In the genomic region with DNA sequence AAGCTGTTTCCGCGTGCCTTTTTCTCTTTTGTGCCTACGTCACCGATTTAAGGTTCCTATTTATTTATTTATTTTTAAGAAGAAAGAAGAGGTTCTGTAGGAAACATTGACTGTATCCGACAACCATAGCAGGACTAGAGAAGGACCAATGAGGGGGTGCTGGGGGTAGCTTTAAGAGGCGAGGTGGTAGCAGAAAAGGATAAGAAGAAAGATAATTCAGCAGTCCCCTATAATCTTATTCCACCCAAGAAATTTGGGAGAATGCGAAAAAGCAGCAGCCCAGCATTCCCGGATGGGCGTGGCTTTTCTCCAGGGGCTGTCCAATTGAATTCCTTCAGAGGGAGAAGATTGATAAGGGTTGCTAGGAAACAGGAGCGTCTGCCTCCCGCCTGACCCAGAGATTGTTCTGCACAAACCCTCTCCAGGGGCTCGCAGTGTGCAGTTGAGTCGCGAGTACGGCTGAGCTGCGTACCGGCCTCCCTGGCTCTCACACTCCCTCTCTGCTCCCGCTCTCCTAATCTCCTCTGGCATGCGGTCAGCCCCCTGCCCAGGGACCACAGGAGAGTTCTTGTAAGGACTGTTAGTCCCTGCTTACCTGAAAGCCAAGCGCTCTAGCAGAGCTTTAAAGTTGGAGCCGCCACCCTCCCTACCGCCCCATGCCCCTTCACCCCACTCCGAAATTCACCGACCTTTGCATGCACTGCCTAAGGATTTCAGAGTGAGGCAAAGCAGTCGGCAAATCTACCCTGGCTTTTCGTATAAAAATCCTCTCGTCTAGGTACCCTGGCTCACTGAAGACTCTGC, we compare ENCODE assay signal across 8 cellular contexts. TPM values are rescaled to one million over a fixed set of nuclear protein-coding genes. Genes with fewer than 3 reads are reported as not detected.
DNase-seq lines count a peak whose midpoint lies in the region; ATAC-seq and TF ChIP-seq lines count a peak whose summit lies in the region.

Gene GRM3, plus strand, starts transcription at position 432 of the 804 bp plus-strand sequence. CDS start 121,237 bp downstream, outside the sequence.

- no peaks in the 10 kb centered on the region for H4K20me1 ChIP-seq in PC-3 (ENCODE audit: low read length)

- TF ChIP-seq POLR2A in adrenal gland (IDR thresholded peaks at IDR 0.05) (peak in 1 of 2 donors; percentile 53), sigmoid colon (IDR thresholded peaks at IDR 0.05) (no peak)

- no peaks in the 10 kb centered on the region for H3F3A ChIP-seq in PC-3 (ENCODE audit: low read length, unreplicated experiment)

- CTCF ChIA-PET in HEK293 (lab: Yijun Ruan, JAX) (interaction anchor here (1.3 kb wide), 1 partner anchor 24 kb away, joined by 3 read pairs; no protein-coding TSS in a partner anchor), PC-3 (lab: Charles Lee) (no interaction called here)

- H2AFZ ChIP-seq in PC-3 (ENCODE audit: low read length), result no peak within 1 kb of the TSS

- no peaks in the 10 kb centered on the region for H3K36me3 Mint-ChIP-seq in activated T-cell treated with anti-CD3 and anti-CD28 coated beads, Interleukin-2, amount 50 U/mL, for 72 hours (ENCODE audit: insufficient read depth in 2 of 2)

- peak within 1 kb of the TSS; percentile 24; the same call in 1 of the 2 replicates for H3K27ac ChIP-seq in HEK293 (ENCODE audit: extremely low read depth, low read depth, low read length)
- peak within 1 kb of the TSS in 1 of 5 donors; percentile 41 for H3K27ac ChIP-seq in adrenal gland
- no peak within 1 kb of the TSS for H3K27ac ChIP-seq in iPS-20b (ENCODE audit: low read length)
- H3K27ac ChIP-seq in sigmoid colon, result no peak within 1 kb of the TSS
- H3K27ac ChIP-seq in PC-3 (ENCODE audit: low read length), result no peak within 1 kb of the TSS

- BruUV-seq in PC-3 (replicated peaks; lab: Mats Ljungman, UMichigan), result no TSS peak

- no peak for TF ChIP-seq EP300 in sigmoid colon (IDR thresholded peaks at IDR 0.05)

- H3K4me1 Mint-ChIP-seq in activated T-cell treated with anti-CD3 and anti-CD28 coated beads, Interleukin-2, amount 50 U/mL, for 72 hours (ENCODE audit: low read depth), result no peaks in the 10 kb centered on the region

- H3K36me3 ChIP-seq in HEK293 (ENCODE audit: control insufficient read depth in 2 of 2, insufficient read depth in 1 of 2, low read length in 2 of 2), result no peaks in the 10 kb centered on the region
- no peaks in the 10 kb centered on the region for H3K36me3 ChIP-seq in adrenal gland (replicated peaks in 1 of 2)
- no peaks in the 10 kb centered on the region for H3K36me3 ChIP-seq in iPS-20b (ENCODE audit: insufficient read depth, low read depth, low read length)
- H3K36me3 ChIP-seq in sigmoid colon, result no peaks in the 10 kb centered on the region
- no peaks in the 10 kb centered on the region for H3K36me3 ChIP-seq in PC-3 (ENCODE audit: low read depth, low read length)

- H3K9ac ChIP-seq in iPS-20b (ENCODE audit: low read depth, low read length), result peak within 1 kb of the TSS; percentile 51; the same call in 1 of the 2 replicates
- H3K9ac ChIP-seq in PC-3 (ENCODE audit: low read length), result no peak within 1 kb of the TSS

- H3K27ac Mint-ChIP-seq in activated T-cell treated with anti-CD3 and anti-CD28 coated beads, Interleukin-2, amount 50 U/mL, for 72 hours, result no peak within 1 kb of the TSS

- H3K4me1 ChIP-seq in HEK293 (ENCODE audit: control insufficient read depth, insufficient read depth, low read length), result 0 out of 2 replicates have a peak, but pooled peaks cover 4% of the 10 kb centered on the region
- H3K4me1 ChIP-seq in adrenal gland (replicated peaks in 1 of 2), result peaks cover 9 to 16% of the 10 kb centered on the region in 2 donors
- H3K4me1 ChIP-seq in iPS-20b (ENCODE audit: insufficient read depth, low read length), result peaks cover 17% of the 10 kb centered on the region; the same call in 1 of the 2 replicates
- peaks cover 0 to 21% (median 18%) of the 10 kb centered on the region in 4 donors for H3K4me1 ChIP-seq in sigmoid colon
- H3K4me1 ChIP-seq in PC-3 (ENCODE audit: insufficient read depth, low read length), result no peaks in the 10 kb centered on the region

- H3K9me2 ChIP-seq in PC-3 (replicated peaks; ENCODE audit: low read length), result no peaks in the 10 kb centered on the region

- no peak for ATAC-seq in activated T-cell treated with anti-CD3 and anti-CD28 coated beads, Interleukin-2, amount 50 U/mL, for 72 hours (replicated peaks in 1 of 2)
- ATAC-seq in GM19452 (IDR thresholded peaks at IDR 0.05; ENCODE audit: unreplicated experiment), result no peak
- ATAC-seq in PC-3, result no peak; the same call in 1 of the 2 replicates

- peaks cover 20% of the 10 kb centered on the region for H3K27me3 Mint-ChIP-seq in activated T-cell treated with anti-CD3 and anti-CD28 coated beads, Interleukin-2, amount 50 U/mL, for 72 hours (ENCODE audit: low read depth)

- no peak within 1 kb of the TSS for H3K4me3 Mint-ChIP-seq in activated T-cell treated with anti-CD3 and anti-CD28 coated beads, Interleukin-2, amount 50 U/mL, for 72 hours

- H3K4me2 ChIP-seq in PC-3 (ENCODE audit: low read length), result no peak within 1 kb of the TSS

- WGBS in adrenal gland, 4 donors, result 1 to 2% (median 1%) methylated on average over 16 to 27 of the region's 27 CpGs
- 4% methylated on average over 27 of the region's 27 CpGs for WGBS in sigmoid colon, 2 donors

- no peaks in the 10 kb centered on the region for H3K79me2 ChIP-seq in PC-3 (ENCODE audit: low read length)

- no peak for TF ChIP-seq CTCF in HEK293 (tag by site-specific recombination; IDR thresholded peaks at IDR 0.05)
- no peak for TF ChIP-seq CTCF in adrenal gland (IDR thresholded peaks at IDR 0.05)
- TF ChIP-seq CTCF in sigmoid colon (IDR thresholded peaks at IDR 0.05), result no peak
- TF ChIP-seq CTCF in PC-3 (conservative IDR thresholded peaks at IDR 0.05; ENCODE audit: low read depth, low read length), result no peak

- intact Hi-C loops in adrenal gland (cut with DNase I), result no loop called here
- intact Hi-C loops in sigmoid colon (cut with DNase I), result no loop called here
- intact Hi-C loops in PC-3 (cut with micrococcal nuclease), result no loop called here

- H3K27me3 ChIP-seq in adrenal gland (peaks cover 13% of the 10 kb centered on the region), iPS-20b (ENCODE audit: insufficient read depth, low read length) (peaks cover 41% of the 10 kb centered on the region), sigmoid colon (peaks cover 11 to 38% (median 14%) of the 10 kb centered on the region in 3 donors), PC-3 (ENCODE audit: low read length) (peaks cover 53% of the 10 kb centered on the region)

- H3K9me3 ChIP-seq in HEK293 (ENCODE audit: control insufficient read depth, insufficient read depth, low read depth, low read length), result no peaks in the 10 kb centered on the region
- no peaks in the 10 kb centered on the region for H3K9me3 ChIP-seq in adrenal gland (replicated peaks in 1 of 3)
- no peaks in the 10 kb centered on the region for H3K9me3 ChIP-seq in iPS-20b (ENCODE audit: insufficient read depth, low read depth, low read length)
- no peaks in the 10 kb centered on the region for H3K9me3 ChIP-seq in sigmoid colon
- H3K9me3 ChIP-seq in PC-3 (ENCODE audit: low read length), result no peaks in the 10 kb centered on the region

- POLR2A ChIA-PET in HEK293 (lab: Yijun Ruan, JAX), result no interaction called here
- POLR2A ChIA-PET in PC-3 (lab: Charles Lee; ENCODE audit: unreplicated experiment), result no interaction called here

- H3K4me3 ChIP-seq in HEK293 (ENCODE audit: low read depth, low read length) (peak within 1 kb of the TSS; percentile 35), adrenal gland (peak within 1 kb of the TSS in 1 of 4 donors; percentile 54), iPS-20b (ENCODE audit: low read length) (peak within 1 kb of the TSS; percentile 79), sigmoid colon (peak within 1 kb of the TSS in 3 of 4 donors; percentile 5 to 31 (median 19)), PC-3 (ENCODE audit: low read length) (no peak within 1 kb of the TSS)

- H3K9me3 Mint-ChIP-seq in activated T-cell treated with anti-CD3 and anti-CD28 coated beads, Interleukin-2, amount 50 U/mL, for 72 hours, result no peaks in the 10 kb centered on the region

- DNase-seq in adrenal gland (peak; percentile 53 to 68 (median 62)), sigmoid colon (no peak), PC-3 (no peak)
- DNase-seq in activated T-cell treated with anti-CD3 and anti-CD28 coated beads, Interleukin-2, amount 50 U/mL, for 72 hours, result no peak
- no peak for DNase-seq in activated naive CD4-positive, alpha-beta T cell (lab: John Stamatoyannopoulos, UW)

TF ChIP-seq in HEK293, 187 proteins besides CTCF, POLR2A, EP300 and RAD21 (continues in another document):
- TF ChIP-seq ZNF600 (tag by site-specific recombination; IDR thresholded peaks at IDR 0.05), result peak; percentile 88
- TF ChIP-seq, protein P1, sequence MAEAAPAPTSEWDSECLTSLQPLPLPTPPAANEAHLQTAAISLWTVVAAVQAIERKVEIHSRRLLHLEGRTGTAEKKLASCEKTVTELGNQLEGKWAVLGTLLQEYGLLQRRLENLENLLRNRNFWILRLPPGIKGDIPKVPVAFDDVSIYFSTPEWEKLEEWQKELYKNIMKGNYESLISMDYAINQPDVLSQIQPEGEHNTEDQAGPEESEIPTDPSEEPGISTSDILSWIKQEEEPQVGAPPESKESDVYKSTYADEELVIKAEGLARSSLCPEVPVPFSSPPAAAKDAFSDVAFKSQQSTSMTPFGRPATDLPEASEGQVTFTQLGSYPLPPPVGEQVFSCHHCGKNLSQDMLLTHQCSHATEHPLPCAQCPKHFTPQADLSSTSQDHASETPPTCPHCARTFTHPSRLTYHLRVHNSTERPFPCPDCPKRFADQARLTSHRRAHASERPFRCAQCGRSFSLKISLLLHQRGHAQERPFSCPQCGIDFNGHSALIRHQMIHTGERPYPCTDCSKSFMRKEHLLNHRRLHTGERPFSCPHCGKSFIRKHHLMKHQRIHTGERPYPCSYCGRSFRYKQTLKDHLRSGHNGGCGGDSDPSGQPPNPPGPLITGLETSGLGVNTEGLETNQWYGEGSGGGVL (tag by site-specific recombination; IDR thresholded peaks at IDR 0.05), result no peak
- TF ChIP-seq ZNF423 (tag by site-specific recombination; IDR thresholded peaks at IDR 0.05), result no peak
- TF ChIP-seq ZXDB (tag by site-specific recombination; IDR thresholded peaks at IDR 0.05), result peak; percentile 67
- peak; percentile 82; the same call in 1 of the 2 replicates for TF ChIP-seq ZBTB48 (tag by site-specific recombination; IDR thresholded peaks at IDR 0.05)
- TF ChIP-seq ZNF629 (tag by site-specific recombination; IDR thresholded peaks at IDR 0.05), result peak; percentile 73
- TF ChIP-seq ZBTB17 (tag by site-specific recombination; IDR thresholded peaks at IDR 0.05), result peak; percentile 76
- TF ChIP-seq IKZF3 (tag by site-specific recombination; IDR thresholded peaks at IDR 0.05), result peak; percentile 67
- TF ChIP-seq SP2 (tag by site-specific recombination; IDR thresholded peaks at IDR 0.05), result 0 out of 2 replicates have a peak, but pooled peaks have one; percentile 12
- no peak for TF ChIP-seq ZNF48 (tag by site-specific recombination; IDR thresholded peaks at IDR 0.05)

RNA-seq across cellular contexts. Expression of gene GRM3, which starts in this region (rescaled TPM):
- total RNA-seq in adrenal gland (1 to 10 TPM in 6 of 8 donors, under 1 TPM in 2; 0.72 to 5.1 (median 2.6) TPM), sigmoid colon (1 to 10 TPM in 1 of 4 donors, not detected in 3; 1.4 TPM), PC-3 (2014; rRNA removed) (not detected in 2 replicates)
- polyA plus RNA-seq in adrenal gland (1 to 10 TPM in 1 of 3 donors, under 1 TPM in 2; 0.30 to 1.9 (median 0.40) TPM), sigmoid colon (not detected)
- not detected for total RNA-seq in activated T-cell treated with anti-CD3 and anti-CD28 coated beads, Interleukin-2, amount 50 U/mL, for 72 hours

Comparison
In these comparisons a context has a peak if more than half of its experiments do, and no peak if none do; other contexts are left out.
1. DNase-seq: peak in adrenal gland (7 of 7); none in sigmoid colon (single experiment), activated T-cell treated with anti-CD3 and anti-CD28 coated beads, Interleukin-2, amount 50 U/mL, for 72 hours (0 of 2), PC-3 (single experiment) and activated naive CD4-positive, alpha-beta T cell (0 of 4).